ENCODE assay signal across 1 cellular context in genomic region chr3:50246517-50246954, GRCh38.
A peak's percentile ranks its signal among the peaks of the same experiment; 100 is the strongest.
TF ChIP-seq lines count a peak whose summit lies in the region.

No MANE protein-coding gene starts in this region.

TF ChIP-seq in K562, 482 proteins besides CTCF, POLR2A, EP300 and RAD21 (continued from another document and continues in another):
- peak; percentile 40; the same call in 1 of the 2 replicates for TF ChIP-seq PHF8 (IDR thresholded peaks at IDR 0.05; ENCODE audit: borderline replicate concordance, low read length)
- no peak for TF ChIP-seq RBM17 (IDR thresholded peaks at IDR 0.05; ENCODE audit: borderline replicate concordance, low read depth, low read length)
- TF ChIP-seq SMAD2 (IDR thresholded peaks at IDR 0.05; ENCODE audit: low read depth, low read length) = no peak
- TF ChIP-seq, protein P1, sequence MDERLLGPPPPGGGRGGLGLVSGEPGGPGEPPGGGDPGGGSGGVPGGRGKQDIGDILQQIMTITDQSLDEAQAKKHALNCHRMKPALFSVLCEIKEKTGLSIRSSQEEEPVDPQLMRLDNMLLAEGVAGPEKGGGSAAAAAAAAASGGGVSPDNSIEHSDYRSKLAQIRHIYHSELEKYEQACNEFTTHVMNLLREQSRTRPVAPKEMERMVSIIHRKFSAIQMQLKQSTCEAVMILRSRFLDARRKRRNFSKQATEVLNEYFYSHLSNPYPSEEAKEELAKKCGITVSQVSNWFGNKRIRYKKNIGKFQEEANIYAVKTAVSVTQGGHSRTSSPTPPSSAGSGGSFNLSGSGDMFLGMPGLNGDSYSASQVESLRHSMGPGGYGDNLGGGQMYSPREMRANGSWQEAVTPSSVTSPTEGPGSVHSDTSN (CRISPR knock-in tag; IDR thresholded peaks at IDR 0.05; ENCODE audit: low read depth) = no peak
- TF ChIP-seq, protein P1 (tag; conservative IDR thresholded peaks at IDR 0.05; ENCODE audit: low read depth) = no peak
- peak; percentile 40; the same call in 1 of the 2 replicates for TF ChIP-seq PKNOX1 (IDR thresholded peaks at IDR 0.05)
- no peak for TF ChIP-seq RREB1 (CRISPR knock-in tag; IDR thresholded peaks at IDR 0.05)
- TF ChIP-seq TBL1XR1 (IDR thresholded peaks at IDR 0.05; ENCODE audit: low read length in 2 of 2) = no peak
- TF ChIP-seq, protein P2, sequence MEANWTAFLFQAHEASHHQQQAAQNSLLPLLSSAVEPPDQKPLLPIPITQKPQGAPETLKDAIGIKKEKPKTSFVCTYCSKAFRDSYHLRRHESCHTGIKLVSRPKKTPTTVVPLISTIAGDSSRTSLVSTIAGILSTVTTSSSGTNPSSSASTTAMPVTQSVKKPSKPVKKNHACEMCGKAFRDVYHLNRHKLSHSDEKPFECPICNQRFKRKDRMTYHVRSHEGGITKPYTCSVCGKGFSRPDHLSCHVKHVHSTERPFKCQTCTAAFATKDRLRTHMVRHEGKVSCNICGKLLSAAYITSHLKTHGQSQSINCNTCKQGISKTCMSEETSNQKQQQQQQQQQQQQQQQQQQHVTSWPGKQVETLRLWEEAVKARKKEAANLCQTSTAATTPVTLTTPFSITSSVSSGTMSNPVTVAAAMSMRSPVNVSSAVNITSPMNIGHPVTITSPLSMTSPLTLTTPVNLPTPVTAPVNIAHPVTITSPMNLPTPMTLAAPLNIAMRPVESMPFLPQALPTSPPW (CRISPR knock-in tag; IDR thresholded peaks at IDR 0.05) = no peak
- TF ChIP-seq POLR2G (IDR thresholded peaks at IDR 0.05; ENCODE audit: low read depth, low read length) = peak; percentile 42; the same call in 1 of the 2 replicates
- no peak for TF ChIP-seq HEY1 (CRISPR knock-in tag; IDR thresholded peaks at IDR 0.05; ENCODE audit: borderline replicate concordance)
- TF ChIP-seq NFE2L1 (tag; IDR thresholded peaks at IDR 0.05; ENCODE audit: borderline replicate concordance, low read depth) = no peak
- no peak for TF ChIP-seq PML (IDR thresholded peaks at IDR 0.05; ENCODE audit: low read length)
- no peak for TF ChIP-seq BRCA1 (IDR thresholded peaks at IDR 0.05)
- TF ChIP-seq BRCA1 (CRISPR knock-in tag; IDR thresholded peaks at IDR 0.05) = no peak
- TF ChIP-seq, protein P3, sequence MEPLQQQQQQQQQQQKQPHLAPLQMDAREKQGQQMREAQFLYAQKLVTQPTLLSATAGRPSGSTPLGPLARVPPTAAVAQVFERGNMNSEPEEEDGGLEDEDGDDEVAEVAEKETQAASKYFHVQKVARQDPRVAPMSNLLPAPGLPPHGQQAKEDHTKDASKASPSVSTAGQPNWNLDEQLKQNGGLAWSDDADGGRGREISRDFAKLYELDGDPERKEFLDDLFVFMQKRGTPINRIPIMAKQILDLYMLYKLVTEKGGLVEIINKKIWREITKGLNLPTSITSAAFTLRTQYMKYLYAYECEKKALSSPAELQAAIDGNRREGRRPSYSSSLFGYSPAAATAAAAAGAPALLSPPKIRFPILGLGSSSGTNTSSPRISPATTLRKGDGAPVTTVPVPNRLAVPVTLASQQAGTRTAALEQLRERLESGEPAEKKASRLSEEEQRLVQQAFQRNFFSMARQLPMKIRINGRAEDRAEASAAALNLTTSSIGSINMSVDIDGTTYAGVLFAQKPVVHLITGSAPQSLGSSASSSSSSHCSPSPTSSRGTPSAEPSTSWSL (CRISPR knock-in tag; IDR thresholded peaks at IDR 0.05; ENCODE audit: borderline replicate concordance) = no peak
- TF ChIP-seq, protein P4, sequence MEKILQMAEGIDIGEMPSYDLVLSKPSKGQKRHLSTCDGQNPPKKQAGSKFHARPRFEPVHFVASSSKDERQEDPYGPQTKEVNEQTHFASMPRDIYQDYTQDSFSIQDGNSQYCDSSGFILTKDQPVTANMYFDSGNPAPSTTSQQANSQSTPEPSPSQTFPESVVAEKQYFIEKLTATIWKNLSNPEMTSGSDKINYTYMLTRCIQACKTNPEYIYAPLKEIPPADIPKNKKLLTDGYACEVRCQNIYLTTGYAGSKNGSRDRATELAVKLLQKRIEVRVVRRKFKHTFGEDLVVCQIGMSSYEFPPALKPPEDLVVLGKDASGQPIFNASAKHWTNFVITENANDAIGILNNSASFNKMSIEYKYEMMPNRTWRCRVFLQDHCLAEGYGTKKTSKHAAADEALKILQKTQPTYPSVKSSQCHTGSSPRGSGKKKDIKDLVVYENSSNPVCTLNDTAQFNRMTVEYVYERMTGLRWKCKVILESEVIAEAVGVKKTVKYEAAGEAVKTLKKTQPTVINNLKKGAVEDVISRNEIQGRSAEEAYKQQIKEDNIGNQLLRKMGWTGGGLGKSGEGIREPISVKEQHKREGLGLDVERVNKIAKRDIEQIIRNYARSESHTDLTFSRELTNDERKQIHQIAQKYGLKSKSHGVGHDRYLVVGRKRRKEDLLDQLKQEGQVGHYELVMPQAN (IDR thresholded peaks at IDR 0.05; ENCODE audit: borderline replicate concordance) = 0 out of 2 replicates have a peak, but pooled peaks have one; percentile 31
- TF ChIP-seq ZNF639 (CRISPR knock-in tag; conservative IDR thresholded peaks at IDR 0.05 in 1 of 2, IDR thresholded peaks at IDR 0.05 in 1 of 2) = 0 out of 4 replicates have a peak, but pooled peaks of 1 of the 2 experiments have one; percentile 9
- TF ChIP-seq ZBTB5 (IDR thresholded peaks at IDR 0.05) = no peak
- no peak for TF ChIP-seq HSF4 (CRISPR knock-in tag; IDR thresholded peaks at IDR 0.05; ENCODE audit: borderline replicate concordance)
- no peak for TF ChIP-seq THRAP3 (IDR thresholded peaks at IDR 0.05; ENCODE audit: borderline replicate concordance)
- TF ChIP-seq ZNF830 (CRISPR knock-in tag; IDR thresholded peaks at IDR 0.05) = no peak
- TF ChIP-seq, protein P5, sequence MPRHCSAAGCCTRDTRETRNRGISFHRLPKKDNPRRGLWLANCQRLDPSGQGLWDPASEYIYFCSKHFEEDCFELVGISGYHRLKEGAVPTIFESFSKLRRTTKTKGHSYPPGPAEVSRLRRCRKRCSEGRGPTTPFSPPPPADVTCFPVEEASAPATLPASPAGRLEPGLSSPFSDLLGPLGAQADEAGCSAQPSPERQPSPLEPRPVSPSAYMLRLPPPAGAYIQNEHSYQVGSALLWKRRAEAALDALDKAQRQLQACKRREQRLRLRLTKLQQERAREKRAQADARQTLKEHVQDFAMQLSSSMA (CRISPR knock-in tag; IDR thresholded peaks at IDR 0.05) = no peak
- TF ChIP-seq, protein P6, sequence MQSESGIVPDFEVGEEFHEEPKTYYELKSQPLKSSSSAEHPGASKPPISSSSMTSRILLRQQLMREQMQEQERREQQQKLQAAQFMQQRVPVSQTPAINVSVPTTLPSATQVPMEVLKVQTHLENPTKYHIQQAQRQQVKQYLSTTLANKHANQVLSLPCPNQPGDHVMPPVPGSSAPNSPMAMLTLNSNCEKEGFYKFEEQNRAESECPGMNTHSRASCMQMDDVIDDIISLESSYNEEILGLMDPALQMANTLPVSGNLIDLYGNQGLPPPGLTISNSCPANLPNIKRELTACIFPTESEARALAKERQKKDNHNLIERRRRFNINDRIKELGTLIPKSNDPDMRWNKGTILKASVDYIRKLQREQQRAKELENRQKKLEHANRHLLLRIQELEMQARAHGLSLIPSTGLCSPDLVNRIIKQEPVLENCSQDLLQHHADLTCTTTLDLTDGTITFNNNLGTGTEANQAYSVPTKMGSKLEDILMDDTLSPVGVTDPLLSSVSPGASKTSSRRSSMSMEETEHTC (IDR thresholded peaks at IDR 0.05) = no peak
- peak in 1 of 2 experiments; percentile 24; a peak in 1 of 4 replicates for TF ChIP-seq RCOR1 (IDR thresholded peaks at IDR 0.05; ENCODE audit: borderline replicate concordance in 1 of 2, low read depth in 2 of 2, low read length in 2 of 2)
- TF ChIP-seq, protein P7, sequence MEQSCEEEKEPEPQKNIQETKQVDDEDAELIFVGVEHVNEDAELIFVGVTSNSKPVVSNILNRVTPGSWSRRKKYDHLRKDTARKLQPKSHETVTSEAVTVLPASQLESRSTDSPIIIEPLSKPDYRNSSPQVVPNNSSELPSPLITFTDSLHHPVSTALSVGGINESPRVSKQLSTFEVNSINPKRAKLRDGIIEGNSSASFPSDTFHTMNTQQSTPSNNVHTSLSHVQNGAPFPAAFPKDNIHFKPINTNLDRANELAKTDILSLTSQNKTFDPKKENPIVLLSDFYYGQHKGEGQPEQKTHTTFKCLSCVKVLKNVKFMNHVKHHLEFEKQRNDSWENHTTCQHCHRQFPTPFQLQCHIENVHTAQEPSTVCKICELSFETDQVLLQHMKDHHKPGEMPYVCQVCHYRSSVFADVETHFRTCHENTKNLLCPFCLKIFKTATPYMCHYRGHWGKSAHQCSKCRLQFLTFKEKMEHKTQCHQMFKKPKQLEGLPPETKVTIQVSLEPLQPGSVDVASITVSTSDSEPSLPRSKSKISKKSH (CRISPR knock-in tag; IDR thresholded peaks at IDR 0.05) = no peak
- TF ChIP-seq ATF3 (IDR thresholded peaks at IDR 0.05) = no peak
- TF ChIP-seq ATF3 (CRISPR knock-in tag; conservative IDR thresholded peaks at IDR 0.05) = no peak
